ENCODE assay signal across 8 cellular contexts in genomic region chr18:9615280-9615797, GRCh38. TPM values are rescaled to one million over a fixed set of nuclear protein-coding genes. Genes with fewer than 3 reads are reported as not detected.
DNase-seq lines count a peak whose midpoint lies in the region; ATAC-seq and TF ChIP-seq lines count a peak whose summit lies in the region.

No MANE protein-coding gene starts in this region.

- WGBS in prostate gland = 45% methylated on average over 13 of the region's 13 CpGs

- intact Hi-C loops in prostate gland (cut with DNase I) = loop anchor here (10.0 kb wide), 1 partner anchor 89 kb away; the partner anchor contains the start of gene RAB31

- H3K4me1 ChIP-seq in prostate gland (replicated peaks) = no peaks in the 10 kb centered on the region

- TF ChIP-seq CTCF in GM12864 (IDR thresholded peaks at IDR 0.05; ENCODE audit: low read depth, low read length, missing control alignments) (no peak), fibroblast of pulmonary artery (IDR thresholded peaks at IDR 0.05; ENCODE audit: low read length, missing control alignments) (no peak), prostate gland (IDR thresholded peaks at IDR 0.05) (no peak)

- no peak for TF ChIP-seq POLR2A in prostate gland (IDR thresholded peaks at IDR 0.05)

- H3K9me3 ChIP-seq in SK-N-MC (ENCODE audit: low read depth, low read length) = no peaks in the 10 kb centered on the region
- H3K9me3 ChIP-seq in prostate gland = no peaks in the 10 kb centered on the region

- H3K9ac ChIP-seq in SK-N-MC (ENCODE audit: insufficient read length) = peak overlapping the region; percentile 60

- H3K27me3 ChIP-seq in prostate gland (replicated peaks; ENCODE audit: insufficient read depth) = no peaks in the 10 kb centered on the region

- H3K36me3 ChIP-seq in SK-N-MC (ENCODE audit: insufficient read depth, low read length) = peaks cover 13% of the 10 kb centered on the region
- H3K36me3 ChIP-seq in prostate gland = no peaks in the 10 kb centered on the region

- H3K4me3 ChIP-seq in GM12864 (ENCODE audit: low read depth, low read length) = peak overlapping the region; percentile 69
- H3K4me3 ChIP-seq in SK-N-MC = peak overlapping the region; percentile 78
- peak overlapping the region; percentile 83 for H3K4me3 ChIP-seq in fibroblast of pulmonary artery (replicated peaks; ENCODE audit: low read depth, low read length)
- H3K4me3 ChIP-seq in prostate gland = peak overlapping the region; percentile 84 to 92

- no peak for ATAC-seq in GM21526 (IDR thresholded peaks at IDR 0.05; ENCODE audit: low FRiP score, unreplicated experiment)
- no peak for ATAC-seq in HG03571 (IDR thresholded peaks at IDR 0.05; ENCODE audit: unreplicated experiment)

- DNase-seq in GM12864 (ENCODE audit: low read depth) = no peak
- DNase-seq in SK-N-MC (ENCODE audit: low read depth, low spot score) = no peak
- no peak for DNase-seq in fibroblast of pulmonary artery (ENCODE audit: low read depth)
- no peak for DNase-seq in prostate gland (ENCODE audit: low spot score)
- DNase-seq in foreskin melanocyte = no peak
- no peak for DNase-seq in NCI-H748 (lab: John Stamatoyannopoulos, UW; ENCODE audit: unreplicated experiment)

- H3K27ac ChIP-seq in SK-N-MC (peak overlapping the region; percentile 51; the same call in 1 of the 2 replicates), prostate gland (peak overlapping the region; percentile 91 to 97)

RNA-seq across cellular contexts. Expression of gene PPP4R1, which starts 1.0 kb away (rescaled TPM):
- 10 to 100 TPM; 39.1 to 67.0 TPM for total RNA-seq in prostate gland
